ENCODE assay signal across 17 cellular contexts in the genomic region with DNA sequence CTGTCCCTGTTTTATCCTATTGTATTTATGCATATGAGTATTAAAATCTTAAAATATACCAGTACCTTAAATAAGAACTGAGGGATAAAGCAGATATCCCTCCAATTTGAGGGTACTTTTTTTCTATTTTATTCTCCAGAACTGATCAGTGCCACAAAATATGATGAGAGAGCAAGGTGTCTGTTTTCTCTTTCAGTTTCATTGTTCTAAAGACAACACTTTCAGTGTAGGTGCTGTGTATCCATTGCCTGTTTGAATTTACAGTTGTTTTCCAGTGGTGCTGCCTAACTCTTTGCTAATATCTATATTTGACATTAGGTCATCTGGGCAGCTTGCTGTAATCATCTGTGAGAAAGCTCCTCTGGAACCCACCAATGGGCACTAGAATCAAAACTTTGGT.
DNase-seq lines count a peak whose midpoint lies in the region; ATAC-seq and TF ChIP-seq lines count a peak whose summit lies in the region.
"Had no signal": no experiment of that assay in that cellular context is flagged by ENCODE, and none has a peak within 500 bp of the region (broad histone marks: within the 10 kb centered on the region; RNA-seq: fewer than 3 reads in every experiment).

No MANE protein-coding gene starts in this region.

- H3K4me3 ChIP-seq in GM06990 (replicated peaks; ENCODE audit: low read depth, low read length): no peak overlapping the region
- no peak overlapping the region for H3K4me3 ChIP-seq in KMS-11 (IDR thresholded peaks at IDR 0.05; ENCODE audit: insufficient read depth, low read depth, low read length)
- no peak overlapping the region for H3K4me3 ChIP-seq in gastroesophageal sphincter
- H3K4me3 ChIP-seq: BLaER1 treated with 17β-estradiol and CSF1 and Interleukin-3, amounts not matched to agents 10 nM and 100 nM; SK-N-MC had no signal

- no peak for TF ChIP-seq POLR2A in gastroesophageal sphincter (IDR thresholded peaks at IDR 0.05)

- peak overlapping the region; percentile 5; the same call in 1 of the 2 replicates for H3K9ac ChIP-seq in KMS-11
- H3K9ac ChIP-seq: BLaER1 treated with 17β-estradiol and CSF1 and Interleukin-3, amounts not matched to agents 10 nM and 100 nM had no signal

- no peaks in the 10 kb centered on the region for H3K36me3 Mint-ChIP-seq in T-helper 17 cell (ENCODE audit: low read depth)
- H3K36me3 Mint-ChIP-seq: CD8-positive, alpha-beta memory T cell had no signal

- no peaks in the 10 kb centered on the region for H3K79me2 ChIP-seq in KMS-11 (ENCODE audit: insufficient read depth, low read depth)

- H3K4me1 ChIP-seq in KMS-11 (ENCODE audit: low read depth, poor library complexity, severe bottlenecking) (peaks cover 18% of the 10 kb centered on the region), gastroesophageal sphincter (no peaks in the 10 kb centered on the region)
- H3K4me1 ChIP-seq: BLaER1 treated with 17β-estradiol and CSF1 and Interleukin-3, amounts not matched to agents 10 nM and 100 nM had no signal

- no peak for TF ChIP-seq EP300 in gastroesophageal sphincter (IDR thresholded peaks at IDR 0.05)

- DNase-seq in GM06990 (ENCODE audit: extremely low read depth, insufficient read length): peak; percentile 2
- no peak for DNase-seq in activated naive CD4-positive, alpha-beta T cell treated with Interleukin-2 at 50 U/mL for 16 hours
- no peak for DNase-seq in T-helper 17 cell
- DNase-seq: CD8-positive, alpha-beta memory T cell; GDM1; NCI-H1417 treated with DMSO at 0.1 percent for 48 hours; NCI-H2029; NCI-H510A treated with DMSO at 0.1 percent for 48 hours; Right ventricle myocardium superior; T1000 had no signal

- ATAC-seq in GM18517 (IDR thresholded peaks at IDR 0.05; ENCODE audit: unreplicated experiment) (peak; percentile 66), GM21717 (IDR thresholded peaks at IDR 0.05; ENCODE audit: unreplicated experiment) (peak; percentile 90), gastroesophageal sphincter (no peak), GM21529 (IDR thresholded peaks at IDR 0.05; ENCODE audit: unreplicated experiment) (no peak), T-helper 17 cell (no peak)

- TF ChIP-seq CTCF in GM06990 (IDR thresholded peaks at IDR 0.05; ENCODE audit: insufficient read depth, low read length, poor library complexity, severe bottlenecking): no peak
- no peak for TF ChIP-seq CTCF in KMS-11 (conservative IDR thresholded peaks at IDR 0.05; ENCODE audit: low read depth, low read length)
- TF ChIP-seq CTCF in gastroesophageal sphincter (IDR thresholded peaks at IDR 0.05): no peak

- H3K36me3 ChIP-seq in GM06990 (ENCODE audit: control insufficient read depth, insufficient read depth, low read length): no peaks in the 10 kb centered on the region
- no peaks in the 10 kb centered on the region for H3K36me3 ChIP-seq in KMS-11 (ENCODE audit: insufficient read depth)
- no peaks in the 10 kb centered on the region for H3K36me3 ChIP-seq in gastroesophageal sphincter
- H3K36me3 ChIP-seq: BLaER1 treated with 17β-estradiol and CSF1 and Interleukin-3, amounts not matched to agents 10 nM and 100 nM had no signal

- peak overlapping the region; percentile 45 for H2AFZ ChIP-seq in KMS-11 (ENCODE audit: low read depth)

- H3K27ac ChIP-seq in KMS-11: peak overlapping the region; percentile 39; the same call in 1 of the 2 replicates
- H3K27ac ChIP-seq in gastroesophageal sphincter: no peak overlapping the region
- H3K27ac ChIP-seq: BLaER1 treated with 17β-estradiol and CSF1 and Interleukin-3, amounts not matched to agents 10 nM and 100 nM; SK-N-MC had no signal

- H3K27ac Mint-ChIP-seq in T-helper 17 cell: no peak overlapping the region
- H3K27ac Mint-ChIP-seq: CD8-positive, alpha-beta memory T cell had no signal

- H3K27me3 Mint-ChIP-seq in T-helper 17 cell: no peaks in the 10 kb centered on the region
- H3K27me3 Mint-ChIP-seq: CD8-positive, alpha-beta memory T cell had no signal

- peak overlapping the region; percentile 54 for H3K4me2 ChIP-seq in KMS-11
- H3K4me2 ChIP-seq: BLaER1 treated with 17β-estradiol and CSF1 and Interleukin-3, amounts not matched to agents 10 nM and 100 nM had no signal

- H3K27me3 ChIP-seq in GM06990 (replicated peaks; ENCODE audit: control insufficient read depth, insufficient read depth, low read length): no peaks in the 10 kb centered on the region
- H3K27me3 ChIP-seq in KMS-11 (ENCODE audit: insufficient read depth, low read depth): no peaks in the 10 kb centered on the region
- no peaks in the 10 kb centered on the region for H3K27me3 ChIP-seq in gastroesophageal sphincter
- H3K27me3 ChIP-seq: BLaER1 treated with 17β-estradiol and CSF1 and Interleukin-3, amounts not matched to agents 10 nM and 100 nM had no signal

- H4K20me1 ChIP-seq in KMS-11 (ENCODE audit: insufficient read depth): no peaks in the 10 kb centered on the region
- H4K20me1 ChIP-seq: BLaER1 treated with 17β-estradiol and CSF1 and Interleukin-3, amounts not matched to agents 10 nM and 100 nM had no signal

- H3K4me1 Mint-ChIP-seq in T-helper 17 cell: no peaks in the 10 kb centered on the region
- H3K4me1 Mint-ChIP-seq: CD8-positive, alpha-beta memory T cell had no signal

- H3K4me3 Mint-ChIP-seq in T-helper 17 cell: no peak overlapping the region
- H3K4me3 Mint-ChIP-seq: CD8-positive, alpha-beta memory T cell had no signal

- no peaks in the 10 kb centered on the region for H3K9me3 ChIP-seq in gastroesophageal sphincter
- H3K9me3 ChIP-seq in T-helper 17 cell (ENCODE audit: control insufficient read depth, low read length, poor library complexity, severe bottlenecking): no peaks in the 10 kb centered on the region
- H3K9me3 ChIP-seq: BLaER1 treated with 17β-estradiol and CSF1 and Interleukin-3, amounts not matched to agents 10 nM and 100 nM had no signal

Comparison
In these comparisons a context has a peak if more than half of its experiments do, and no peak if none do; other contexts are left out.
1. ATAC-seq: peak in GM18517 (single experiment) and GM21717 (single experiment); none in gastroesophageal sphincter (single experiment), GM21529 (single experiment) and T-helper 17 cell (single experiment).